16 cellular contexts compared by ENCODE assay signal in the genomic region with DNA sequence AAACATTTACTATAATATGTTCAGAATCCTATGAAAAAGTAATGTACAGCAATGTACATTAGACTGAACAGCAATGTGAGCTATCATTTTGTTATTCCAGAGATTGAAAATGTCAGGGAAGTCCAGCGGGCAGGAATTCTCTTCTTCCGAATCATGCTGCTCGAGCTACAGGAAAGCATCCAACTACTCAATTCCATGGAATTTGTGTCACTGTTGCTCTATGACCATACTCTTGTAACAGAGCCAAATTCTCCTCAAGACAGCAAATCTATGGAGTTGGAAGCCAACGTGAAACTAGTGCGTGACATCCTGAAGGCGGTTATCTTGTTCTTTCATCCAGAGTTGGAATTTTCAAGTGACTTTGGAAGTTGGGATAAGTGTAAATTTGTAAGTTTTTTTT. TPM values are rescaled to one million over a fixed set of nuclear protein-coding genes. Genes with fewer than 3 reads are reported as not detected.
DNase-seq lines count a peak whose midpoint lies in the region; FAIRE-seq and TF ChIP-seq lines count a peak whose summit lies in the region.
"Had no signal": no experiment of that assay in that cellular context is flagged by ENCODE, and none has a peak within 500 bp of the region (broad histone marks: within the 10 kb centered on the region; RNA-seq: fewer than 3 reads in every experiment).

No MANE protein-coding gene starts in this region.

- H3K9me3 Mint-ChIP-seq in activated CD4-positive, alpha-beta memory T cell treated with anti-CD3 and anti-CD28 coated beads for 36 hours = no peaks in the 10 kb centered on the region

- H3K4me1 Mint-ChIP-seq in activated CD4-positive, alpha-beta memory T cell treated with anti-CD3 and anti-CD28 coated beads for 36 hours (ENCODE audit: low read depth) = peaks cover 4% of the 10 kb centered on the region

- DNase-seq in AG08396 (ENCODE audit: low spot score) = peak; percentile 32
- peak; percentile 71 for DNase-seq in HT1080 (ENCODE audit: low read depth)
- peak; percentile 50 for DNase-seq in bronchial epithelial cell (ENCODE audit: low read depth)
- DNase-seq in kidney tubule cell (ENCODE audit: low spot score) = peak; percentile 87
- DNase-seq in activated CD4-positive, alpha-beta memory T cell treated with anti-CD3 and anti-CD28 coated beads for 36 hours = no peak
- DNase-seq in RWPE1 (ENCODE audit: low spot score) = no peak
- no peak for DNase-seq in GM13976 (ENCODE audit: low spot score)
- DNase-seq in cortex of kidney (lab: John Stamatoyannopoulos, UW) = no peak
- DNase-seq: GDM1; kidney; MM.1S; NCI-H2227 treated with DMSO at 0.1 percent for 48 hours; RPMI8226; stimulated activated CD4-positive, alpha-beta T cell treated with anti-CD3 and anti-CD28 coated beads, Interleukin-12 subunit alpha, Interleukin-12 subunit beta, amount 100 ng/mL, for 4 hours; upper lobe of right lung had no signal

- no peak overlapping the region for H3K4me3 Mint-ChIP-seq in activated CD4-positive, alpha-beta memory T cell treated with anti-CD3 and anti-CD28 coated beads for 36 hours

- no peak overlapping the region for H3K27ac Mint-ChIP-seq in activated CD4-positive, alpha-beta memory T cell treated with anti-CD3 and anti-CD28 coated beads for 36 hours

- FAIRE-seq in bronchial epithelial cell (lab: Jason Lieb, UNC) = no peak
- FAIRE-seq: kidney had no signal

- no peak overlapping the region for H3K27ac ChIP-seq in RWPE1
- H3K27ac ChIP-seq: BLaER1, upper lobe of right lung had no signal

- intact Hi-C loops in activated CD4-positive, alpha-beta memory T cell treated with anti-CD3 and anti-CD28 coated beads for 36 hours (cut with micrococcal nuclease) = loop anchor here (10.0 kb wide), 2 partner anchors 287 to 467 kb away; a partner anchor contains a TSS

- H3K27me3 ChIP-seq in bronchial epithelial cell (ENCODE audit: control insufficient read depth, insufficient read depth, low read length) = peaks cover 1% of the 10 kb centered on the region
- H3K27me3 ChIP-seq: BLaER1, upper lobe of right lung had no signal

- no peaks in the 10 kb centered on the region for H3K36me3 Mint-ChIP-seq in activated CD4-positive, alpha-beta memory T cell treated with anti-CD3 and anti-CD28 coated beads for 36 hours

- POLR2A ChIA-PET in activated CD4-positive, alpha-beta memory T cell treated with anti-CD3 and anti-CD28 coated beads for 36 hours (lab: Charles Lee) = no interaction called here
- POLR2A ChIA-PET in RWPE1 (lab: Yijun Ruan, JAX; ENCODE audit: low non-redundant PET) = no interaction called here

- CTCF ChIA-PET in activated CD4-positive, alpha-beta memory T cell treated with anti-CD3 and anti-CD28 coated beads for 36 hours (lab: Charles Lee) = interaction anchor here (1.1 to 6.0 kb wide), 7 partner anchors 8 to 284 kb away, joined by 3 to 69 read pairs (median 18); no protein-coding TSS in a partner anchor
- CTCF ChIA-PET in RWPE1 (lab: Yijun Ruan, JAX) = no interaction called here

- H3K4me3 ChIP-seq in bronchial epithelial cell (ENCODE audit: low read depth, low read length) = no peak overlapping the region
- H3K4me3 ChIP-seq: BLaER1, upper lobe of right lung had no signal

- in situ Hi-C loops in GM13976 (cut with MboI; ENCODE audit: low sequenced_read_pairs, unreplicated experiment) = no loop called here

- no peaks in the 10 kb centered on the region for H3K36me3 ChIP-seq in bronchial epithelial cell (ENCODE audit: control insufficient read depth, insufficient read depth, low read length)
- H3K36me3 ChIP-seq: BLaER1, upper lobe of right lung had no signal

- TF ChIP-seq CTCF in bronchial epithelial cell (IDR thresholded peaks at IDR 0.05; ENCODE audit: insufficient read depth, low read length, severe bottlenecking) = no peak
- no peak for TF ChIP-seq CTCF in RWPE1 (conservative IDR thresholded peaks at IDR 0.05; ENCODE audit: low read depth)
- no peak for TF ChIP-seq CTCF in GM13976 (IDR thresholded peaks at IDR 0.05; ENCODE audit: borderline replicate concordance, control extremely low read depth, extremely low read depth, insufficient read depth, missing control alignments)

- peaks cover 16% of the 10 kb centered on the region for H3K27me3 Mint-ChIP-seq in activated CD4-positive, alpha-beta memory T cell treated with anti-CD3 and anti-CD28 coated beads for 36 hours

RNA-seq across cellular contexts. Expression of a gene that starts 24.8 kb away (rescaled TPM):
- 8.1 and 14.1 TPM in 2 replicates for total RNA-seq in HT1080 (2014; rRNA removed; shearing (Covaris generic))
- polyA plus RNA-seq in HT1080 (2015; cell fraction: cytosol; rRNA removed) = 13.2 and 15.0 TPM in 2 replicates
- polyA plus RNA-seq in HT1080 (2015; cell fraction: nucleus; rRNA removed) = 10.7 and 19.3 TPM in 2 replicates
- total RNA-seq in bronchial epithelial cell = 8.7 and 10.1 TPM in 2 replicates
- 10 to 100 TPM; 24.3 to 26.5 TPM for total RNA-seq in activated CD4-positive, alpha-beta memory T cell treated with anti-CD3 and anti-CD28 coated beads for 36 hours

Comparison
In these comparisons a context has a peak if more than half of its experiments do, and no peak if none do; other contexts are left out.
1. DNase-seq: peak in AG08396 (single experiment), HT1080 (single experiment), bronchial epithelial cell (single experiment) and kidney tubule cell (single experiment); none in activated CD4-positive, alpha-beta memory T cell treated with anti-CD3 and anti-CD28 coated beads for 36 hours (single experiment), RWPE1 (single experiment), GM13976 (single experiment) and cortex of kidney (single experiment).